Comparison of ENCODE assay signal across 11 cellular contexts in the genomic region with DNA sequence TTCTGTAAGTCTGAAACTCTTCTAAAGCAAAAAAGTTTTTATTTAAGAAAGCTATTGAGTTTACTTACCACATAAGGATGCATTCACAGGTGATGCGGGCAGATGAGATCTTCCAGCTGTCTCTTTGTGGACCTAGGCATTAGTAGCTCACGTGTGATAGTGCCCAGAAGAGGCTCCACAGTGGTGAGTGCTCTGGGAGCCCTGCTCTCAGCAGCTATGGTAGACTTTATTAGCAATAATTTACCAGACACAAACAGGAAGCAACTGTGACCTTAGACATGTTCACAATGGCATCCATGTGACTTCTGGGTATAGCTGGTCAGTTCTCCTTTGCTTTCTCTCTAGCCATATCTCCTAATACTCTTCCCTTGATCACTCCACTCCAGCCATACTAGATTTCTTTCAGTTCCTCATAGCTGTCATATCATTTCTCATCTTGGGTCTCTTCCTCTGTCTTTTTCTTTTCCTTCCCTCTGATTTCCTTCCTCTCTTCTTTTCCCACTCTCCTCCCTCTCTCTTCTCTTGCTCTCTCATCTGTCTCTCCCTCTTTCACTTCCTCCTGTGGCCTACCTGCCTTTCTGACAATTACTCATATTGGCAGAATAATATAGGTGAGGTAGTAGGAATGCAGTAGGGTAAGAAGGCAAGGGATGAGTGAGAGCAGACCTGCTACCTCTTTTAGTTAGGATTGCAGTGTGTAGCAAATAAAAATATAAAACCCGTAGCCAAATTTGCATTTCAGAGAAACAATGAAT.
DNase-seq lines count a peak whose midpoint lies in the region; ATAC-seq, FAIRE-seq and TF ChIP-seq lines count a peak whose summit lies in the region.
"Had no signal": no experiment of that assay in that cellular context is flagged by ENCODE, and none has a peak within 500 bp of the region (broad histone marks: within the 10 kb centered on the region; RNA-seq: fewer than 3 reads in every experiment).

No MANE protein-coding gene starts in this region.

- WGBS in tibial nerve, 2 donors: 78 to 81% methylated on average over 3 of the region's 3 CpGs
- WGBS in esophagus muscularis mucosa: 76% methylated on average over 3 of the region's 3 CpGs

- no peak overlapping the region for H3K4me3 ChIP-seq in bronchial epithelial cell (ENCODE audit: low read depth, low read length)
- H3K4me3 ChIP-seq in tibial nerve: no peak overlapping the region
- no peak overlapping the region for H3K4me3 ChIP-seq in esophagus muscularis mucosa
- H3K4me3 ChIP-seq: tibial artery had no signal

- H3K36me3 ChIP-seq in bronchial epithelial cell (ENCODE audit: control insufficient read depth, insufficient read depth, low read length) (no peaks in the 10 kb centered on the region), tibial nerve (no peaks in the 10 kb centered on the region), esophagus muscularis mucosa (no peaks in the 10 kb centered on the region)
- H3K36me3 ChIP-seq: tibial artery had no signal

- no peak for FAIRE-seq in bronchial epithelial cell (lab: Jason Lieb, UNC)

- TF ChIP-seq POLR2A in tibial nerve (IDR thresholded peaks at IDR 0.05): no peak
- TF ChIP-seq POLR2A in esophagus muscularis mucosa (IDR thresholded peaks at IDR 0.05; ENCODE audit: low read depth): no peak

- no peaks in the 10 kb centered on the region for H3K27me3 ChIP-seq in bronchial epithelial cell (ENCODE audit: control insufficient read depth, insufficient read depth, low read length)
- H3K27me3 ChIP-seq in tibial nerve: no peaks in the 10 kb centered on the region
- no peaks in the 10 kb centered on the region for H3K27me3 ChIP-seq in esophagus muscularis mucosa
- H3K27me3 ChIP-seq: tibial artery had no signal

- H3K9me3 ChIP-seq in tibial nerve (peaks cover 0 to 14% (median 0%) of the 10 kb centered on the region in 4 donors), esophagus muscularis mucosa (peaks cover 0 to 8% (median 2%) of the 10 kb centered on the region in 4 donors)
- H3K9me3 ChIP-seq: tibial artery had no signal

- intact Hi-C loops in esophagus muscularis mucosa (cut with DNase I): no loop called here

- TF ChIP-seq CTCF in bronchial epithelial cell (IDR thresholded peaks at IDR 0.05; ENCODE audit: insufficient read depth, low read length, severe bottlenecking) (no peak), tibial nerve (IDR thresholded peaks at IDR 0.05) (no peak), esophagus muscularis mucosa (IDR thresholded peaks at IDR 0.05) (no peak)

- TF ChIP-seq EP300 in tibial nerve (IDR thresholded peaks at IDR 0.05): no peak
- no peak for TF ChIP-seq EP300 in esophagus muscularis mucosa (IDR thresholded peaks at IDR 0.05)

- peak; percentile 94 for ATAC-seq in GM18909 (IDR thresholded peaks at IDR 0.05; ENCODE audit: poor library complexity, unreplicated experiment)
- peak; percentile 76 for ATAC-seq in GM21717 (IDR thresholded peaks at IDR 0.05; ENCODE audit: unreplicated experiment)
- peak; percentile 74 for ATAC-seq in HG03135 (IDR thresholded peaks at IDR 0.05; ENCODE audit: unreplicated experiment)

- DNase-seq in bronchial epithelial cell (ENCODE audit: low read depth): peak; percentile 27
- DNase-seq in tibial nerve (ENCODE audit: low spot score in 2 of 2): no peak
- no peak for DNase-seq in esophagus muscularis mucosa (ENCODE audit: extremely low spot score)
- DNase-seq in caudate nucleus (lab: John Stamatoyannopoulos, UW): no peak
- no peak for DNase-seq in CD1c-positive myeloid dendritic cell (ENCODE audit: extremely low spot score)
- DNase-seq: NCI-H1930, tibial artery had no signal

- no peaks in the 10 kb centered on the region for H3K4me1 ChIP-seq in tibial nerve
- no peaks in the 10 kb centered on the region for H3K4me1 ChIP-seq in esophagus muscularis mucosa
- H3K4me1 ChIP-seq: tibial artery had no signal

- no peak overlapping the region for H3K27ac ChIP-seq in tibial nerve
- no peak overlapping the region for H3K27ac ChIP-seq in esophagus muscularis mucosa (replicated peaks in 1 of 4)
- no peak overlapping the region for H3K27ac ChIP-seq in caudate nucleus (ENCODE audit: low read depth, low read length)
- H3K27ac ChIP-seq: tibial artery, VCaP had no signal
